In the genomic region with DNA sequence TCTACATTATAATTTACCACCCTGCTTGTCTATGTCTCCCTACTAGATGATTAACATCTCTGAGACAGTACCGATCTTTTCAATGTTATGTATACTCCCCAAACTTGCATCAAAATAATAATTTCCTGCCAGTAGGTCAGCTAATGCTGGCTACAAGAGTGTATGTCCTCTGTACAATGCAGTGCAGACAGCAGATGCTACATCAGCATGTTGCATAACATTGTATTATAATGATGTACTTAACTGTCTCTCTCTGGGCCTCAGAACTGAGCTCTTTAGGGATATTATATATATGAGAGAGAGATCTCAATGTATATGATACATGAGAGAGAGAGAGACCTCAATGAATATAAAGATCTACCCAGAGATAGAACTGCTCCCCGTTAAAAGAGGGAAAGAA, we compare ENCODE assay signal across 22 cellular contexts. TPM values are rescaled to one million over a fixed set of nuclear protein-coding genes. Genes with fewer than 3 reads are reported as not detected.
DNase-seq lines count a peak whose midpoint lies in the region; ATAC-seq and TF ChIP-seq lines count a peak whose summit lies in the region.
"Had no signal": no experiment of that assay in that cellular context is flagged by ENCODE, and none has a peak within 500 bp of the region (broad histone marks: within the 10 kb centered on the region; RNA-seq: fewer than 3 reads in every experiment).

No MANE protein-coding gene starts in this region.

- H3K4me1 Mint-ChIP-seq in T-helper 17 cell, result peaks cover 45% of the 10 kb centered on the region

- DNase-seq in NCI-H82 (lab: John Stamatoyannopoulos, UW) (peak; percentile 21), NCI-H82 treated with DMSO at 0.1 percent for 48 hours (lab: John Stamatoyannopoulos, UW; ENCODE audit: unreplicated experiment) (no peak), T-helper 17 cell (no peak), hepatocyte (ENCODE audit: low spot score) (no peak), osteoblast (ENCODE audit: insufficient read length, low spot score, missing footprints) (peak; percentile 35), DMS153 (lab: John Stamatoyannopoulos, UW) (no peak), NCI-H128 (lab: John Stamatoyannopoulos, UW; ENCODE audit: unreplicated experiment) (no peak)
- DNase-seq: COR-L47, DMS 273 treated with DMSO at 0.1 percent for 48 hours, GDM1, Kasumi-1, MG63, NCI-H1048, NCI-H146, NCI-H2081, NCI-H2171 treated with DMSO at 0.1 percent for 48 hours, NCI-H446 treated with DMSO at 0.1 percent for 48 hours had no signal

- H3K36me3 ChIP-seq in hepatocyte (replicated peaks; ENCODE audit: insufficient read depth, low read depth) (no peaks in the 10 kb centered on the region), osteoblast (ENCODE audit: insufficient read depth, low read length) (no peaks in the 10 kb centered on the region)
- H3K36me3 ChIP-seq: MG63 had no signal

- H3K27me3 ChIP-seq in hepatocyte, result no peaks in the 10 kb centered on the region
- H3K27me3 ChIP-seq in osteoblast (ENCODE audit: insufficient read depth, low read length), result no peaks in the 10 kb centered on the region
- H3K27me3 ChIP-seq: MG63, SJSA1 had no signal

- TF ChIP-seq CTCF in hepatocyte (IDR thresholded peaks at IDR 0.05; ENCODE audit: poor library complexity) (no peak), osteoblast (IDR thresholded peaks at IDR 0.05; ENCODE audit: extremely low read depth, low read depth, low read length) (no peak)

- 68% methylated on average over 2 of the region's 2 CpGs for WGBS in hepatocyte (ENCODE audit: low lambda C conversion rate, missing lambda C conversion rate)

- ATAC-seq in T-helper 17 cell (peak; percentile 25), HG03439 (IDR thresholded peaks at IDR 0.05; ENCODE audit: unreplicated experiment) (no peak)
- ATAC-seq: Panc1 had no signal

- H3K27ac Mint-ChIP-seq in T-helper 17 cell, result no peak overlapping the region
- H3K27ac Mint-ChIP-seq: IgD-negative memory B cell had no signal

- H3K27me3 Mint-ChIP-seq in T-helper 17 cell, result no peaks in the 10 kb centered on the region
- H3K27me3 Mint-ChIP-seq: IgD-negative memory B cell had no signal

- H4K20me1 ChIP-seq in hepatocyte (ENCODE audit: insufficient read depth, poor library complexity, severe bottlenecking), result peaks cover 100% of the 10 kb centered on the region
- peaks cover 95% of the 10 kb centered on the region for H4K20me1 ChIP-seq in osteoblast (ENCODE audit: insufficient read depth, low read length)

- H3K79me2 ChIP-seq in hepatocyte, result peaks cover 100% of the 10 kb centered on the region
- peaks cover 97% of the 10 kb centered on the region for H3K79me2 ChIP-seq in osteoblast (ENCODE audit: insufficient read depth, low read length)

- no peaks in the 10 kb centered on the region for H3K9me2 ChIP-seq in hepatocyte (replicated peaks; ENCODE audit: insufficient read depth)

- H3K4me2 ChIP-seq in hepatocyte, result peak overlapping the region; percentile 46
- H3K4me2 ChIP-seq in osteoblast (ENCODE audit: insufficient read depth, low read length), result no peak overlapping the region

- peaks cover 28% of the 10 kb centered on the region for H3K4me1 ChIP-seq in hepatocyte (ENCODE audit: insufficient read depth)
- no peaks in the 10 kb centered on the region for H3K4me1 ChIP-seq in osteoblast (ENCODE audit: insufficient read depth, low read length)

- H3K4me3 Mint-ChIP-seq in T-helper 17 cell, result no peak overlapping the region
- H3K4me3 Mint-ChIP-seq: IgD-negative memory B cell had no signal

- H3K36me3 Mint-ChIP-seq in T-helper 17 cell (ENCODE audit: low read depth), result no peaks in the 10 kb centered on the region

- H3K4me3 ChIP-seq in hepatocyte (no peak overlapping the region), osteoblast (ENCODE audit: insufficient read depth, low read length) (no peak overlapping the region)
- H3K4me3 ChIP-seq: MG63, SJSA1 had no signal

- H3K27ac ChIP-seq in hepatocyte (no peak overlapping the region), osteoblast (ENCODE audit: low read depth, low read length) (no peak overlapping the region)
- H3K27ac ChIP-seq: 22Rv1, SJSA1 had no signal

- H2AFZ ChIP-seq in hepatocyte (no peak overlapping the region), osteoblast (ENCODE audit: low read length) (no peak overlapping the region)

- H3K9me3 ChIP-seq in T-helper 17 cell (ENCODE audit: control insufficient read depth, low read length, poor library complexity, severe bottlenecking) (no peaks in the 10 kb centered on the region), hepatocyte (ENCODE audit: low read depth) (no peaks in the 10 kb centered on the region), osteoblast (ENCODE audit: low read depth, low read length) (no peaks in the 10 kb centered on the region)
- H3K9me3 ChIP-seq: MG63, SJSA1 had no signal

RNA-seq across cellular contexts. Expression of a gene that starts 54.8 kb away (rescaled TPM):
- total RNA-seq in T-helper 17 cell (10 to 100 TPM in 1 of 2 donors, 1 to 10 TPM in 1; 8.9 to 14.5 TPM), hepatocyte (25.2 and 28.9 TPM in 2 replicates), osteoblast (19.9 and 25.6 TPM in 2 replicates)
- polyA plus RNA-seq in hepatocyte, result 3.8 and 4.4 TPM in 2 replicates

Comparison
In these comparisons a context has a peak if more than half of its experiments do, and no peak if none do; other contexts are left out.
1. DNase-seq: peak in NCI-H82 (single experiment) and osteoblast (single experiment); none in NCI-H82 treated with DMSO at 0.1 percent for 48 hours (single experiment), T-helper 17 cell (0 of 3), hepatocyte (single experiment), DMS153 (single experiment) and NCI-H128 (single experiment).